In genomic region chr5:164345173-164345572, GRCh38 we compare ENCODE assay signal across 13 cellular contexts.
DNase-seq lines count a peak whose midpoint lies in the region; ATAC-seq lines count a peak whose summit lies in the region.
"Had no signal": no experiment of that assay in that cellular context is flagged by ENCODE, and none has a peak within 500 bp of the region (broad histone marks: within the 10 kb centered on the region; RNA-seq: fewer than 3 reads in every experiment).

No MANE protein-coding gene starts in this region.

- ATAC-seq in stimulated activated effector memory CD8-positive, alpha-beta T cell treated with anti-CD3 and anti-CD28 coated beads, Interleukin-12 subunit alpha, Interleukin-12 subunit beta, amount 100 ng/mL, for 72 hours: no peak
- ATAC-seq in HG03045 (IDR thresholded peaks at IDR 0.05; ENCODE audit: unreplicated experiment): no peak

- peaks cover 15% of the 10 kb centered on the region for H3K9me3 Mint-ChIP-seq in stimulated activated effector memory CD8-positive, alpha-beta T cell treated with anti-CD3 and anti-CD28 coated beads, Interleukin-12 subunit alpha, Interleukin-12 subunit beta, amount 100 ng/mL, for 72 hours
- H3K9me3 Mint-ChIP-seq: activated CD4-positive, alpha-beta memory T cell treated with anti-CD3 and anti-CD28 coated beads, Interleukin-2, amount 10 ng/mL, durations not matched to agents 7 days and 5 days; H9; T-helper 1 cell treated with Interleukin-12 subunit alpha and Interleukin-12 subunit beta and Interleukin-4 antibody, amounts not matched to agents 30 μg/mL and 1 μg/mL, for 36 hours had no signal

- no peaks in the 10 kb centered on the region for H3K4me1 Mint-ChIP-seq in stimulated activated effector memory CD8-positive, alpha-beta T cell treated with anti-CD3 and anti-CD28 coated beads, Interleukin-12 subunit alpha, Interleukin-12 subunit beta, amount 100 ng/mL, for 72 hours
- H3K4me1 Mint-ChIP-seq: activated CD4-positive, alpha-beta memory T cell treated with anti-CD3 and anti-CD28 coated beads, Interleukin-2, amount 10 ng/mL, durations not matched to agents 7 days and 5 days; activated naive CD4-positive, alpha-beta T cell treated with anti-CD3 and anti-CD28 coated beads, Interleukin-2, amount 50 U/mL, for 24 hours had no signal

- no peak overlapping the region for H3K4me3 Mint-ChIP-seq in stimulated activated effector memory CD8-positive, alpha-beta T cell treated with anti-CD3 and anti-CD28 coated beads, Interleukin-12 subunit alpha, Interleukin-12 subunit beta, amount 100 ng/mL, for 72 hours
- H3K4me3 Mint-ChIP-seq: activated CD4-positive, alpha-beta memory T cell treated with anti-CD3 and anti-CD28 coated beads, Interleukin-2, amount 10 ng/mL, durations not matched to agents 7 days and 5 days; activated naive CD4-positive, alpha-beta T cell treated with anti-CD3 and anti-CD28 coated beads, Interleukin-2, amount 50 U/mL, for 24 hours; H9; T-helper 1 cell treated with Interleukin-12 subunit alpha and Interleukin-12 subunit beta and Interleukin-4 antibody, amounts not matched to agents 30 μg/mL and 1 μg/mL, for 36 hours had no signal

- no peaks in the 10 kb centered on the region for H3K36me3 Mint-ChIP-seq in stimulated activated effector memory CD8-positive, alpha-beta T cell treated with anti-CD3 and anti-CD28 coated beads, Interleukin-12 subunit alpha, Interleukin-12 subunit beta, amount 100 ng/mL, for 72 hours
- H3K36me3 Mint-ChIP-seq: activated naive CD4-positive, alpha-beta T cell treated with anti-CD3 and anti-CD28 coated beads, Interleukin-2, amount 50 U/mL, for 24 hours had no signal

- H3K27ac Mint-ChIP-seq in stimulated activated effector memory CD8-positive, alpha-beta T cell treated with anti-CD3 and anti-CD28 coated beads, Interleukin-12 subunit alpha, Interleukin-12 subunit beta, amount 100 ng/mL, for 72 hours: no peak overlapping the region
- H3K27ac Mint-ChIP-seq: activated CD4-positive, alpha-beta memory T cell treated with anti-CD3 and anti-CD28 coated beads, Interleukin-2, amount 10 ng/mL, durations not matched to agents 7 days and 5 days; activated naive CD4-positive, alpha-beta T cell treated with anti-CD3 and anti-CD28 coated beads, Interleukin-2, amount 50 U/mL, for 24 hours; T-helper 1 cell treated with Interleukin-12 subunit alpha and Interleukin-12 subunit beta and Interleukin-4 antibody, amounts not matched to agents 30 μg/mL and 1 μg/mL, for 36 hours had no signal

- DNase-seq in HCEC 1CT (peak; percentile 47), NCI-H748 treated with DMSO at 0.1 percent for 48 hours (lab: John Stamatoyannopoulos, UW) (peak; percentile 96), epidermal melanocyte (ENCODE audit: insufficient read length, low spot score) (peak; percentile 14), myocyte (ENCODE audit: low read depth) (peak; percentile 41), NOMO-1 treated with dmso at 0.1 percent for 144 hours (lab: John Stamatoyannopoulos, UW; ENCODE audit: unreplicated experiment) (no peak), NCI-H82 treated with DMSO at 0.1 percent for 48 hours (lab: John Stamatoyannopoulos, UW; ENCODE audit: unreplicated experiment) (no peak)
- no peak for DNase-seq in stimulated activated effector memory CD8-positive, alpha-beta T cell treated with anti-CD3 and anti-CD28 coated beads, Interleukin-12 subunit alpha, Interleukin-12 subunit beta, amount 100 ng/mL, for 72 hours (ENCODE audit: low spot score in 2 of 2)
- DNase-seq: activated CD4-positive, alpha-beta memory T cell treated with anti-CD3 and anti-CD28 coated beads, Interleukin-2, amount 10 ng/mL, durations not matched to agents 7 days and 5 days; effector CD8-positive, alpha-beta T cell; H9 had no signal

Comparison
In these comparisons a context has a peak if more than half of its experiments do, and no peak if none do; other contexts are left out.
1. DNase-seq: peak in HCEC 1CT (single experiment), NCI-H748 treated with DMSO at 0.1 percent for 48 hours (single experiment), epidermal melanocyte (single experiment) and myocyte (single experiment); none in stimulated activated effector memory CD8-positive, alpha-beta T cell treated with anti-CD3 and anti-CD28 coated beads, Interleukin-12 subunit alpha, Interleukin-12 subunit beta, amount 100 ng/mL, for 72 hours (0 of 2), NOMO-1 treated with dmso at 0.1 percent for 144 hours (single experiment) and NCI-H82 treated with DMSO at 0.1 percent for 48 hours (single experiment).